ENCODE assay signal across 1 cellular context in the genomic region with DNA sequence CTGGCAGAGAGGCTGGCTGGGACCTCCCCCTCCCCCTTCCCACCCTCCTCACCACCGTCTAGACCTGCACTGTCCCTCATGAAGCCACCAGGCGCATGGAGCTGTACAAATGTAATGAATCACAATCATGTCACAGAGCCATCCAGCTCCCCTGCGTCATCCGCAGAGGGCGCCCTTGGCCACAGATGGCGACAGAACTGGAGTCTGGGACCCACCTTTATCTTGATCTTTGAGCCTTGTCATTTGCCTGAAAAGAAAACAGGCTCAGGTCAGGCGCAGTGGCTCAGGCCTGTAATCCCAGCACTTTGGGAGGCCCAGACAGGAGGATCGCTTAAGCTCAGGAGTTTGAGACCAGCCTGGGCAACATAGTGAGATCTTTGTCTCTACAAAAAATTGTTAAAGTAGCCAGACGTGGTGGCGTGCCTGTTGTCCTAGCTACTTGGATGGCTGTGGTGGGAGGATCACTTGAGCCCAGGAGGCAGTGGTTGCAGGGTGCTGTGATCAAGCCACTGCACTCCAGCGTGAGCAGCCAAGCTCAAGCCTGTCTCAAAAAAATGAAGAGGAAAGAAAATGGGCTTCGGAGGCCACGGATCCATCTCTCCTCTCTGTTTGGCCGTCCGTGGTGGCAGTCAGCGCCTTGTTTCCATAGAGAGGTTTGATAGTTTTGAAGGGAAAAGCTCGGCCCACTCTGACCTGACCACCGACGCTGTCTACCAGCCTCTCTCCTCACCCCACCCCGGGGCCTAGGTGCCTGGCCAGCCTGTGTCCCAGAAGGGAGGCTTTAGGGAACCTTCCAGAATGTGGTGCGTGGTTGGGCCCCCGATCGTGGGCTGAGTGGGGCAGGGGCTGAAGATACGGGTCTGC.
TF ChIP-seq lines count a peak whose summit lies in the region.

No MANE protein-coding gene starts in this region.

TF ChIP-seq in K562, 482 proteins besides CTCF, POLR2A, EP300 and RAD21 (continued from another document and continues in another):
- TF ChIP-seq, protein P1, sequence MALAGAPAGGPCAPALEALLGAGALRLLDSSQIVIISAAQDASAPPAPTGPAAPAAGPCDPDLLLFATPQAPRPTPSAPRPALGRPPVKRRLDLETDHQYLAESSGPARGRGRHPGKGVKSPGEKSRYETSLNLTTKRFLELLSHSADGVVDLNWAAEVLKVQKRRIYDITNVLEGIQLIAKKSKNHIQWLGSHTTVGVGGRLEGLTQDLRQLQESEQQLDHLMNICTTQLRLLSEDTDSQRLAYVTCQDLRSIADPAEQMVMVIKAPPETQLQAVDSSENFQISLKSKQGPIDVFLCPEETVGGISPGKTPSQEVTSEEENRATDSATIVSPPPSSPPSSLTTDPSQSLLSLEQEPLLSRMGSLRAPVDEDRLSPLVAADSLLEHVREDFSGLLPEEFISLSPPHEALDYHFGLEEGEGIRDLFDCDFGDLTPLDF (CRISPR knock-in tag; IDR thresholded peaks at IDR 0.05), result no peak
- no peak for TF ChIP-seq ARID1B (IDR thresholded peaks at IDR 0.05)
- TF ChIP-seq SREBF2 (CRISPR knock-in tag; IDR thresholded peaks at IDR 0.05), result no peak
- peak; percentile 85 for TF ChIP-seq MYC (IDR thresholded peaks at IDR 0.05; ENCODE audit: low read depth, low read length)
- TF ChIP-seq MYC (CRISPR knock-in tag; IDR thresholded peaks at IDR 0.05; ENCODE audit: borderline replicate concordance, low read depth), result no peak
- TF ChIP-seq NFATC3 (IDR thresholded peaks at IDR 0.05), result no peak
- TF ChIP-seq, protein P2, sequence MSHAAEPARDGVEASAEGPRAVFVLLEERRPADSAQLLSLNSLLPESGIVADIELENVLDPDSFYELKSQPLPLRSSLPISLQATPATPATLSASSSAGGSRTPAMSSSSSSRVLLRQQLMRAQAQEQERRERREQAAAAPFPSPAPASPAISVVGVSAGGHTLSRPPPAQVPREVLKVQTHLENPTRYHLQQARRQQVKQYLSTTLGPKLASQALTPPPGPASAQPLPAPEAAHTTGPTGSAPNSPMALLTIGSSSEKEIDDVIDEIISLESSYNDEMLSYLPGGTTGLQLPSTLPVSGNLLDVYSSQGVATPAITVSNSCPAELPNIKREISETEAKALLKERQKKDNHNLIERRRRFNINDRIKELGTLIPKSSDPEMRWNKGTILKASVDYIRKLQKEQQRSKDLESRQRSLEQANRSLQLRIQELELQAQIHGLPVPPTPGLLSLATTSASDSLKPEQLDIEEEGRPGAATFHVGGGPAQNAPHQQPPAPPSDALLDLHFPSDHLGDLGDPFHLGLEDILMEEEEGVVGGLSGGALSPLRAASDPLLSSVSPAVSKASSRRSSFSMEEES (CRISPR knock-in tag; IDR thresholded peaks at IDR 0.05), result no peak
- TF ChIP-seq, protein P3, sequence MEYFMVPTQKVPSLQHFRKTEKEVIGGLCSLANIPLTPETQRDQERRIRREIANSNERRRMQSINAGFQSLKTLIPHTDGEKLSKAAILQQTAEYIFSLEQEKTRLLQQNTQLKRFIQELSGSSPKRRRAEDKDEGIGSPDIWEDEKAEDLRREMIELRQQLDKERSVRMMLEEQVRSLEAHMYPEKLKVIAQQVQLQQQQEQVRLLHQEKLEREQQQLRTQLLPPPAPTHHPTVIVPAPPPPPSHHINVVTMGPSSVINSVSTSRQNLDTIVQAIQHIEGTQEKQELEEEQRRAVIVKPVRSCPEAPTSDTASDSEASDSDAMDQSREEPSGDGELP (CRISPR knock-in tag; IDR thresholded peaks at IDR 0.05; ENCODE audit: borderline replicate concordance), result peak; percentile 90
- peak; percentile 63 to 76; a peak in 3 of 4 replicates for TF ChIP-seq FOXK2 (conservative IDR thresholded peaks at IDR 0.05 in 1 of 2, IDR thresholded peaks at IDR 0.05 in 1 of 2; ENCODE audit: low read depth in 2 of 2)
- TF ChIP-seq, protein P4, sequence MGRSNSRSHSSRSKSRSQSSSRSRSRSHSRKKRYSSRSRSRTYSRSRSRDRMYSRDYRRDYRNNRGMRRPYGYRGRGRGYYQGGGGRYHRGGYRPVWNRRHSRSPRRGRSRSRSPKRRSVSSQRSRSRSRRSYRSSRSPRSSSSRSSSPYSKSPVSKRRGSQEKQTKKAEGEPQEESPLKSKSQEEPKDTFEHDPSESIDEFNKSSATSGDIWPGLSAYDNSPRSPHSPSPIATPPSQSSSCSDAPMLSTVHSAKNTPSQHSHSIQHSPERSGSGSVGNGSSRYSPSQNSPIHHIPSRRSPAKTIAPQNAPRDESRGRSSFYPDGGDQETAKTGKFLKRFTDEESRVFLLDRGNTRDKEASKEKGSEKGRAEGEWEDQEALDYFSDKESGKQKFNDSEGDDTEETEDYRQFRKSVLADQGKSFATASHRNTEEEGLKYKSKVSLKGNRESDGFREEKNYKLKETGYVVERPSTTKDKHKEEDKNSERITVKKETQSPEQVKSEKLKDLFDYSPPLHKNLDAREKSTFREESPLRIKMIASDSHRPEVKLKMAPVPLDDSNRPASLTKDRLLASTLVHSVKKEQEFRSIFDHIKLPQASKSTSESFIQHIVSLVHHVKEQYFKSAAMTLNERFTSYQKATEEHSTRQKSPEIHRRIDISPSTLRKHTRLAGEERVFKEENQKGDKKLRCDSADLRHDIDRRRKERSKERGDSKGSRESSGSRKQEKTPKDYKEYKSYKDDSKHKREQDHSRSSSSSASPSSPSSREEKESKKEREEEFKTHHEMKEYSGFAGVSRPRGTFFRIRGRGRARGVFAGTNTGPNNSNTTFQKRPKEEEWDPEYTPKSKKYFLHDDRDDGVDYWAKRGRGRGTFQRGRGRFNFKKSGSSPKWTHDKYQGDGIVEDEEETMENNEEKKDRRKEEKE (IDR thresholded peaks at IDR 0.05; ENCODE audit: borderline replicate concordance in 1 of 2, control insufficient read depth in 1 of 2, low read depth in 2 of 2, low read length in 1 of 2), result no peak
- TF ChIP-seq, protein P5, sequence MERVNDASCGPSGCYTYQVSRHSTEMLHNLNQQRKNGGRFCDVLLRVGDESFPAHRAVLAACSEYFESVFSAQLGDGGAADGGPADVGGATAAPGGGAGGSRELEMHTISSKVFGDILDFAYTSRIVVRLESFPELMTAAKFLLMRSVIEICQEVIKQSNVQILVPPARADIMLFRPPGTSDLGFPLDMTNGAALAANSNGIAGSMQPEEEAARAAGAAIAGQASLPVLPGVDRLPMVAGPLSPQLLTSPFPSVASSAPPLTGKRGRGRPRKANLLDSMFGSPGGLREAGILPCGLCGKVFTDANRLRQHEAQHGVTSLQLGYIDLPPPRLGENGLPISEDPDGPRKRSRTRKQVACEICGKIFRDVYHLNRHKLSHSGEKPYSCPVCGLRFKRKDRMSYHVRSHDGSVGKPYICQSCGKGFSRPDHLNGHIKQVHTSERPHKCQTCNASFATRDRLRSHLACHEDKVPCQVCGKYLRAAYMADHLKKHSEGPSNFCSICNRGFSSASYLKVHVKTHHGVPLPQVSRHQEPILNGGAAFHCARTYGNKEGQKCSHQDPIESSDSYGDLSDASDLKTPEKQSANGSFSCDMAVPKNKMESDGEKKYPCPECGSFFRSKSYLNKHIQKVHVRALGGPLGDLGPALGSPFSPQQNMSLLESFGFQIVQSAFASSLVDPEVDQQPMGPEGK (CRISPR knock-in tag; IDR thresholded peaks at IDR 0.05; ENCODE audit: borderline replicate concordance), result no peak
- TF ChIP-seq, protein P6, sequence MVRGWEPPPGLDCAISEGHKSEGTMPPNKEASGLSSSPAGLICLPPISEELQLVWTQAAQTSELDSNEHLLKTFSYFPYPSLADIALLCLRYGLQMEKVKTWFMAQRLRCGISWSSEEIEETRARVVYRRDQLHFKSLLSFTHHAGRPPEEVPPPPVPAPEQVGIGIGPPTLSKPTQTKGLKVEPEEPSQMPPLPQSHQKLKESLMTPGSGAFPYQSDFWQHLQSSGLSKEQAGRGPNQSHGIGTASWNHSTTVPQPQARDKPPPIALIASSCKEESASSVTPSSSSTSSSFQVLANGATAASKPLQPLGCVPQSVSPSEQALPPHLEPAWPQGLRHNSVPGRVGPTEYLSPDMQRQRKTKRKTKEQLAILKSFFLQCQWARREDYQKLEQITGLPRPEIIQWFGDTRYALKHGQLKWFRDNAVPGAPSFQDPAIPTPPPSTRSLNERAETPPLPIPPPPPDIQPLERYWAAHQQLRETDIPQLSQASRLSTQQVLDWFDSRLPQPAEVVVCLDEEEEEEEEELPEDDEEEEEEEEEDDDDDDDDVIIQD (CRISPR knock-in tag; IDR thresholded peaks at IDR 0.05), result no peak
- peak; percentile 74 for TF ChIP-seq ZFP36 (IDR thresholded peaks at IDR 0.05; ENCODE audit: low read depth, low read length, partially characterized antibody)
- no peak for TF ChIP-seq HMGN3 (IDR thresholded peaks at IDR 0.05; ENCODE audit: borderline replicate concordance, extremely low read depth, insufficient read length, low read depth, low read length)
- no peak for TF ChIP-seq NR4A1 (CRISPR knock-in tag; IDR thresholded peaks at IDR 0.05)
- no peak for TF ChIP-seq NR4A1 (tag; IDR thresholded peaks at IDR 0.05)
- no peak for TF ChIP-seq NFE2L1 (tag; IDR thresholded peaks at IDR 0.05; ENCODE audit: borderline replicate concordance, low read depth)
- no peak for TF ChIP-seq ZBTB17 (CRISPR knock-in tag; IDR thresholded peaks at IDR 0.05)
- peak; percentile 50 to 77; a peak in 1 of 4 replicates for TF ChIP-seq ARNT (IDR thresholded peaks at IDR 0.05)
- TF ChIP-seq POU5F1 (IDR thresholded peaks at IDR 0.05; ENCODE audit: borderline replicate concordance, low read depth, low read length, partially characterized antibody), result no peak
- TF ChIP-seq SIN3A (IDR thresholded peaks at IDR 0.05; ENCODE audit: borderline replicate concordance in 2 of 2, control insufficient read depth in 1 of 2, low read depth in 2 of 2, low read length in 2 of 2), result 0 out of 4 replicates have a peak, but pooled peaks of 1 of the 2 experiments have one; percentile 28
- no peak for TF ChIP-seq POLR3G (IDR thresholded peaks at IDR 0.05; ENCODE audit: extremely low read depth, insufficient read length, insufficient replicate concordance)
- TF ChIP-seq, protein P7, sequence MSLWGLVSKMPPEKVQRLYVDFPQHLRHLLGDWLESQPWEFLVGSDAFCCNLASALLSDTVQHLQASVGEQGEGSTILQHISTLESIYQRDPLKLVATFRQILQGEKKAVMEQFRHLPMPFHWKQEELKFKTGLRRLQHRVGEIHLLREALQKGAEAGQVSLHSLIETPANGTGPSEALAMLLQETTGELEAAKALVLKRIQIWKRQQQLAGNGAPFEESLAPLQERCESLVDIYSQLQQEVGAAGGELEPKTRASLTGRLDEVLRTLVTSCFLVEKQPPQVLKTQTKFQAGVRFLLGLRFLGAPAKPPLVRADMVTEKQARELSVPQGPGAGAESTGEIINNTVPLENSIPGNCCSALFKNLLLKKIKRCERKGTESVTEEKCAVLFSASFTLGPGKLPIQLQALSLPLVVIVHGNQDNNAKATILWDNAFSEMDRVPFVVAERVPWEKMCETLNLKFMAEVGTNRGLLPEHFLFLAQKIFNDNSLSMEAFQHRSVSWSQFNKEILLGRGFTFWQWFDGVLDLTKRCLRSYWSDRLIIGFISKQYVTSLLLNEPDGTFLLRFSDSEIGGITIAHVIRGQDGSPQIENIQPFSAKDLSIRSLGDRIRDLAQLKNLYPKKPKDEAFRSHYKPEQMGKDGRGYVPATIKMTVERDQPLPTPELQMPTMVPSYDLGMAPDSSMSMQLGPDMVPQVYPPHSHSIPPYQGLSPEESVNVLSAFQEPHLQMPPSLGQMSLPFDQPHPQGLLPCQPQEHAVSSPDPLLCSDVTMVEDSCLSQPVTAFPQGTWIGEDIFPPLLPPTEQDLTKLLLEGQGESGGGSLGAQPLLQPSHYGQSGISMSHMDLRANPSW (CRISPR knock-in tag; IDR thresholded peaks at IDR 0.05), result no peak
- no peak for TF ChIP-seq NONO (IDR thresholded peaks at IDR 0.05; ENCODE audit: low read depth in 2 of 2, low read length in 1 of 2)
- TF ChIP-seq CREM (IDR thresholded peaks at IDR 0.05; ENCODE audit: low read depth), result peak; percentile 91
- no peak for TF ChIP-seq SMAD1 (IDR thresholded peaks at IDR 0.05; ENCODE audit: low read depth, low read length, partially characterized antibody)
- TF ChIP-seq KDM1A (IDR thresholded peaks at IDR 0.05), result peak in 1 of 2 experiments; percentile 88; a peak in 2 of 4 replicates
- no peak for TF ChIP-seq BCL6 (CRISPR knock-in tag; IDR thresholded peaks at IDR 0.05)
- TF ChIP-seq, protein P8, sequence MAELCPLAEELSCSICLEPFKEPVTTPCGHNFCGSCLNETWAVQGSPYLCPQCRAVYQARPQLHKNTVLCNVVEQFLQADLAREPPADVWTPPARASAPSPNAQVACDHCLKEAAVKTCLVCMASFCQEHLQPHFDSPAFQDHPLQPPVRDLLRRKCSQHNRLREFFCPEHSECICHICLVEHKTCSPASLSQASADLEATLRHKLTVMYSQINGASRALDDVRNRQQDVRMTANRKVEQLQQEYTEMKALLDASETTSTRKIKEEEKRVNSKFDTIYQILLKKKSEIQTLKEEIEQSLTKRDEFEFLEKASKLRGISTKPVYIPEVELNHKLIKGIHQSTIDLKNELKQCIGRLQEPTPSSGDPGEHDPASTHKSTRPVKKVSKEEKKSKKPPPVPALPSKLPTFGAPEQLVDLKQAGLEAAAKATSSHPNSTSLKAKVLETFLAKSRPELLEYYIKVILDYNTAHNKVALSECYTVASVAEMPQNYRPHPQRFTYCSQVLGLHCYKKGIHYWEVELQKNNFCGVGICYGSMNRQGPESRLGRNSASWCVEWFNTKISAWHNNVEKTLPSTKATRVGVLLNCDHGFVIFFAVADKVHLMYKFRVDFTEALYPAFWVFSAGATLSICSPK (IDR thresholded peaks at IDR 0.05; ENCODE audit: borderline replicate concordance), result no peak
- TF ChIP-seq CHCHD3 (CRISPR knock-in tag; IDR thresholded peaks at IDR 0.05), result no peak
- no peak for TF ChIP-seq FOXJ3 (CRISPR knock-in tag; IDR thresholded peaks at IDR 0.05)
- TF ChIP-seq CEBPG (CRISPR knock-in tag; IDR thresholded peaks at IDR 0.05), result no peak
- no peak for TF ChIP-seq CEBPG (tag; conservative IDR thresholded peaks at IDR 0.05 in 1 of 2, IDR thresholded peaks at IDR 0.05 in 1 of 2)
- TF ChIP-seq, protein P9, sequence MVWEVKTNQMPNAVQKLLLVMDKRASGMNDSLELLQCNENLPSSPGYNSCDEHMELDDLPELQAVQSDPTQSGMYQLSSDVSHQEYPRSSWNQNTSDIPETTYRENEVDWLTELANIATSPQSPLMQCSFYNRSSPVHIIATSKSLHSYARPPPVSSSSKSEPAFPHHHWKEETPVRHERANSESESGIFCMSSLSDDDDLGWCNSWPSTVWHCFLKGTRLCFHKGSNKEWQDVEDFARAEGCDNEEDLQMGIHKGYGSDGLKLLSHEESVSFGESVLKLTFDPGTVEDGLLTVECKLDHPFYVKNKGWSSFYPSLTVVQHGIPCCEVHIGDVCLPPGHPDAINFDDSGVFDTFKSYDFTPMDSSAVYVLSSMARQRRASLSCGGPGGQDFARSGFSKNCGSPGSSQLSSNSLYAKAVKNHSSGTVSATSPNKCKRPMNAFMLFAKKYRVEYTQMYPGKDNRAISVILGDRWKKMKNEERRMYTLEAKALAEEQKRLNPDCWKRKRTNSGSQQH (CRISPR knock-in tag; IDR thresholded peaks at IDR 0.05), result no peak
- TF ChIP-seq ZNF197 (CRISPR knock-in tag; IDR thresholded peaks at IDR 0.05; ENCODE audit: low read depth), result no peak
- TF ChIP-seq GABPB2 (CRISPR knock-in tag; conservative IDR thresholded peaks at IDR 0.05), result no peak
- no peak for TF ChIP-seq SPI1 (IDR thresholded peaks at IDR 0.05; ENCODE audit: borderline replicate concordance, low read depth, low read length)
- TF ChIP-seq NCOR1 (IDR thresholded peaks at IDR 0.05), result no peak
- no peak for TF ChIP-seq TEAD4 (IDR thresholded peaks at IDR 0.05; ENCODE audit: low read length)
- TF ChIP-seq TEAD4 (CRISPR knock-in tag; IDR thresholded peaks at IDR 0.05; ENCODE audit: borderline replicate concordance), result no peak
